1 cellular context compared by ENCODE assay signal in the genomic region with DNA sequence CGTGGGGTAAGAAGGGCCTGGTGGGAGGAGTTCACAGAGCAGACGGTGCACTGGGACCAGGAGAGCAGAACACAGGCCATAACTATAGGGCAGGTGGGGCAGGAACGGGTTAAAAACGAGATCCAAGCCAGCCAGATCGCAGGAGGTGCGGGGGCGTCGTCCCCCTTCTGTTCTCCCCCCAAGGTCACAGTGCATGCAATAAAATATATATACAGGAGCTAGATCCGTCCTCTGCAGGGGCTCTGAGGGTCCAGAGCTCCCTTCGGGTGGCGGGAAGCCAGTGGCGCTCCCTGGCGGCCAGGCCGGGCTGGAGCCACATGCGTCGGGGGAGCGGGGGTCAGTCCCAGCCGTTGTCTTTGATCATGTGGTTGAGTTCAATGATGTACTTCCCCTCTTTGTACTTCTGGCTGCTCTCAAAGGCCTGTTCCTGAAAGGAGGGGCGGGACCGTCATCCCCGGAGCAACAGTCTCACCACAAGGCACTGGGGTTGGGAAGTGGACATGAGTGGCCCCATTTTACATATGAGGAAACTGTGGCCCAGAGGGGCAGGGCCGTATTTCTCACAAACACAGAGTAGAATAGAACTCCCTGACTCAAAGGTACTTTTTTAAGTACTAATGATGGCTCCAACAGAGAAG.
TF ChIP-seq lines count a peak whose summit lies in the region.

No MANE protein-coding gene starts in this region.

TF ChIP-seq in K562, 482 proteins besides CTCF, POLR2A, EP300 and RAD21 (continued from another document and continues in another):
- TF ChIP-seq, protein P1, sequence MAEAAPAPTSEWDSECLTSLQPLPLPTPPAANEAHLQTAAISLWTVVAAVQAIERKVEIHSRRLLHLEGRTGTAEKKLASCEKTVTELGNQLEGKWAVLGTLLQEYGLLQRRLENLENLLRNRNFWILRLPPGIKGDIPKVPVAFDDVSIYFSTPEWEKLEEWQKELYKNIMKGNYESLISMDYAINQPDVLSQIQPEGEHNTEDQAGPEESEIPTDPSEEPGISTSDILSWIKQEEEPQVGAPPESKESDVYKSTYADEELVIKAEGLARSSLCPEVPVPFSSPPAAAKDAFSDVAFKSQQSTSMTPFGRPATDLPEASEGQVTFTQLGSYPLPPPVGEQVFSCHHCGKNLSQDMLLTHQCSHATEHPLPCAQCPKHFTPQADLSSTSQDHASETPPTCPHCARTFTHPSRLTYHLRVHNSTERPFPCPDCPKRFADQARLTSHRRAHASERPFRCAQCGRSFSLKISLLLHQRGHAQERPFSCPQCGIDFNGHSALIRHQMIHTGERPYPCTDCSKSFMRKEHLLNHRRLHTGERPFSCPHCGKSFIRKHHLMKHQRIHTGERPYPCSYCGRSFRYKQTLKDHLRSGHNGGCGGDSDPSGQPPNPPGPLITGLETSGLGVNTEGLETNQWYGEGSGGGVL (CRISPR knock-in tag; IDR thresholded peaks at IDR 0.05), result peak; percentile 67
- TF ChIP-seq ARID1B (IDR thresholded peaks at IDR 0.05) (0 out of 2 replicates have a peak, but pooled peaks have one; percentile 51), ADNP (tag; IDR thresholded peaks at IDR 0.05) (peak; percentile 82), XRCC4 (IDR thresholded peaks at IDR 0.05; ENCODE audit: extremely low read depth, insufficient read depth, insufficient read length) (no peak), TOE1 (IDR thresholded peaks at IDR 0.05; ENCODE audit: borderline replicate concordance) (peak; percentile 85), TOE1 (CRISPR knock-in tag; IDR thresholded peaks at IDR 0.05; ENCODE audit: borderline replicate concordance, low read depth) (no peak), NCOA2 (IDR thresholded peaks at IDR 0.05; ENCODE audit: partially characterized antibody in 2 of 2) (no peak), HNRNPL (IDR thresholded peaks at IDR 0.05; ENCODE audit: low read depth, low read length) (no peak), KHSRP (IDR thresholded peaks at IDR 0.05) (no peak), ZNF263 (CRISPR knock-in tag; IDR thresholded peaks at IDR 0.05; ENCODE audit: borderline replicate concordance) (no peak; the same call in 1 of the 2 replicates), RBM25 (IDR thresholded peaks at IDR 0.05; ENCODE audit: low read depth, low read length, severe bottlenecking) (peak; percentile 98), ZFX (CRISPR knock-in tag; IDR thresholded peaks at IDR 0.05) (0 out of 2 replicates have a peak, but pooled peaks have one; percentile 17), NELFE (IDR thresholded peaks at IDR 0.05; ENCODE audit: insufficient read depth, insufficient read length) (no peak), HNRNPLL (IDR thresholded peaks at IDR 0.05; ENCODE audit: low read depth, low read length, poor library complexity, severe bottlenecking) (no peak), ZNF696 (CRISPR knock-in tag; conservative IDR thresholded peaks at IDR 0.05) (0 out of 2 replicates have a peak, but pooled peaks have one; percentile 26), CC2D1A (IDR thresholded peaks at IDR 0.05) (peak; percentile 15; the same call in 1 of the 2 replicates), EP400 (IDR thresholded peaks at IDR 0.05) (peak; percentile 91), DPF2 (IDR thresholded peaks at IDR 0.05) (peak; percentile 57; the same call in 1 of the 2 replicates), FOXJ3 (CRISPR knock-in tag; IDR thresholded peaks at IDR 0.05) (no peak), PTBP1 (IDR thresholded peaks at IDR 0.05; ENCODE audit: low read depth, low read length) (peak; percentile 78; the same call in 1 of the 2 replicates), SNIP1 (IDR thresholded peaks at IDR 0.05; ENCODE audit: low read depth) (no peak), FIP1L1 (IDR thresholded peaks at IDR 0.05; ENCODE audit: low read depth, low read length, poor library complexity, severe bottlenecking) (no peak), HDAC6 (IDR thresholded peaks at IDR 0.05; ENCODE audit: low read depth, low read length) (no peak), ZNF311 (CRISPR knock-in tag; IDR thresholded peaks at IDR 0.05) (peak; percentile 98), GABPB1 (CRISPR knock-in tag; IDR thresholded peaks at IDR 0.05) (peak; percentile 65)
- TF ChIP-seq, protein P2, sequence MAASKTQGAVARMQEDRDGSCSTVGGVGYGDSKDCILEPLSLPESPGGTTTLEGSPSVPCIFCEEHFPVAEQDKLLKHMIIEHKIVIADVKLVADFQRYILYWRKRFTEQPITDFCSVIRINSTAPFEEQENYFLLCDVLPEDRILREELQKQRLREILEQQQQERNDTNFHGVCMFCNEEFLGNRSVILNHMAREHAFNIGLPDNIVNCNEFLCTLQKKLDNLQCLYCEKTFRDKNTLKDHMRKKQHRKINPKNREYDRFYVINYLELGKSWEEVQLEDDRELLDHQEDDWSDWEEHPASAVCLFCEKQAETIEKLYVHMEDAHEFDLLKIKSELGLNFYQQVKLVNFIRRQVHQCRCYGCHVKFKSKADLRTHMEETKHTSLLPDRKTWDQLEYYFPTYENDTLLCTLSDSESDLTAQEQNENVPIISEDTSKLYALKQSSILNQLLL (CRISPR knock-in tag; IDR thresholded peaks at IDR 0.05; ENCODE audit: borderline replicate concordance), result no peak
- TF ChIP-seq, protein P3, sequence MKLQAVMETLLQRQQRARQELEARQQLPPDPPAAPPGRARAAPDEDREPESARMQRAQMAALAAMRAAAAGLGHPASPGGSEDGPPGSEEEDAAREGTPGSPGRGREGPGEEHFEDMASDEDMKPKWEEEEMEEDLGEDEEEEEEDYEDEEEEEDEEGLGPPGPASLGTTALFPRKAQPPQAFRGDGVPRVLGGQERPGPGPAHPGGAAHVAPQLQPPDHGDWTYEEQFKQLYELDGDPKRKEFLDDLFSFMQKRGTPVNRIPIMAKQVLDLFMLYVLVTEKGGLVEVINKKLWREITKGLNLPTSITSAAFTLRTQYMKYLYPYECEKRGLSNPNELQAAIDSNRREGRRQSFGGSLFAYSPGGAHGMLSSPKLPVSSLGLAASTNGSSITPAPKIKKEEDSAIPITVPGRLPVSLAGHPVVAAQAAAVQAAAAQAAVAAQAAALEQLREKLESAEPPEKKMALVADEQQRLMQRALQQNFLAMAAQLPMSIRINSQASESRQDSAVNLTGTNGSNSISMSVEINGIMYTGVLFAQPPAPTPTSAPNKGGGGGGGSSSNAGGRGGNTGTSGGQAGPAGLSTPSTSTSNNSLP (IDR thresholded peaks at IDR 0.05; ENCODE audit: borderline replicate concordance, low read depth, low read length), result no peak
- TF ChIP-seq, protein P4, sequence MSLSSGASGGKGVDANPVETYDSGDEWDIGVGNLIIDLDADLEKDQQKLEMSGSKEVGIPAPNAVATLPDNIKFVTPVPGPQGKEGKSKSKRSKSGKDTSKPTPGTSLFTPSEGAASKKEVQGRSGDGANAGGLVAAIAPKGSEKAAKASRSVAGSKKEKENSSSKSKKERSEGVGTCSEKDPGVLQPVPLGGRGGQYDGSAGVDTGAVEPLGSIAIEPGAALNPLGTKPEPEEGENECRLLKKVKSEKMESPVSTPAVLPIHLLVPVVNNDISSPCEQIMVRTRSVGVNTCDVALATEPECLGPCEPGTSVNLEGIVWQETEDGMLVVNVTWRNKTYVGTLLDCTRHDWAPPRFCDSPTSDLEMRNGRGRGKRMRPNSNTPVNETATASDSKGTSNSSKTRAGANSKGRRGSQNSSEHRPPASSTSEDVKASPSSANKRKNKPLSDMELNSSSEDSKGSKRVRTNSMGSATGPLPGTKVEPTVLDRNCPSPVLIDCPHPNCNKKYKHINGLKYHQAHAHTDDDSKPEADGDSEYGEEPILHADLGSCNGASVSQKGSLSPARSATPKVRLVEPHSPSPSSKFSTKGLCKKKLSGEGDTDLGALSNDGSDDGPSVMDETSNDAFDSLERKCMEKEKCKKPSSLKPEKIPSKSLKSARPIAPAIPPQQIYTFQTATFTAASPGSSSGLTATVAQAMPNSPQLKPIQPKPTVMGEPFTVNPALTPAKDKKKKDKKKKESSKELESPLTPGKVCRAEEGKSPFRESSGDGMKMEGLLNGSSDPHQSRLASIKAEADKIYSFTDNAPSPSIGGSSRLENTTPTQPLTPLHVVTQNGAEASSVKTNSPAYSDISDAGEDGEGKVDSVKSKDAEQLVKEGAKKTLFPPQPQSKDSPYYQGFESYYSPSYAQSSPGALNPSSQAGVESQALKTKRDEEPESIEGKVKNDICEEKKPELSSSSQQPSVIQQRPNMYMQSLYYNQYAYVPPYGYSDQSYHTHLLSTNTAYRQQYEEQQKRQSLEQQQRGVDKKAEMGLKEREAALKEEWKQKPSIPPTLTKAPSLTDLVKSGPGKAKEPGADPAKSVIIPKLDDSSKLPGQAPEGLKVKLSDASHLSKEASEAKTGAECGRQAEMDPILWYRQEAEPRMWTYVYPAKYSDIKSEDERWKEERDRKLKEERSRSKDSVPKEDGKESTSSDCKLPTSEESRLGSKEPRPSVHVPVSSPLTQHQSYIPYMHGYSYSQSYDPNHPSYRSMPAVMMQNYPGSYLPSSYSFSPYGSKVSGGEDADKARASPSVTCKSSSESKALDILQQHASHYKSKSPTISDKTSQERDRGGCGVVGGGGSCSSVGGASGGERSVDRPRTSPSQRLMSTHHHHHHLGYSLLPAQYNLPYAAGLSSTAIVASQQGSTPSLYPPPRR (CRISPR knock-in tag; IDR thresholded peaks at IDR 0.05; ENCODE audit: borderline replicate concordance), result no peak
- TF ChIP-seq, protein P5, sequence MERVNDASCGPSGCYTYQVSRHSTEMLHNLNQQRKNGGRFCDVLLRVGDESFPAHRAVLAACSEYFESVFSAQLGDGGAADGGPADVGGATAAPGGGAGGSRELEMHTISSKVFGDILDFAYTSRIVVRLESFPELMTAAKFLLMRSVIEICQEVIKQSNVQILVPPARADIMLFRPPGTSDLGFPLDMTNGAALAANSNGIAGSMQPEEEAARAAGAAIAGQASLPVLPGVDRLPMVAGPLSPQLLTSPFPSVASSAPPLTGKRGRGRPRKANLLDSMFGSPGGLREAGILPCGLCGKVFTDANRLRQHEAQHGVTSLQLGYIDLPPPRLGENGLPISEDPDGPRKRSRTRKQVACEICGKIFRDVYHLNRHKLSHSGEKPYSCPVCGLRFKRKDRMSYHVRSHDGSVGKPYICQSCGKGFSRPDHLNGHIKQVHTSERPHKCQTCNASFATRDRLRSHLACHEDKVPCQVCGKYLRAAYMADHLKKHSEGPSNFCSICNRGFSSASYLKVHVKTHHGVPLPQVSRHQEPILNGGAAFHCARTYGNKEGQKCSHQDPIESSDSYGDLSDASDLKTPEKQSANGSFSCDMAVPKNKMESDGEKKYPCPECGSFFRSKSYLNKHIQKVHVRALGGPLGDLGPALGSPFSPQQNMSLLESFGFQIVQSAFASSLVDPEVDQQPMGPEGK (CRISPR knock-in tag; IDR thresholded peaks at IDR 0.05; ENCODE audit: borderline replicate concordance), result peak; percentile 76; the same call in 1 of the 2 replicates
- TF ChIP-seq, protein P6, sequence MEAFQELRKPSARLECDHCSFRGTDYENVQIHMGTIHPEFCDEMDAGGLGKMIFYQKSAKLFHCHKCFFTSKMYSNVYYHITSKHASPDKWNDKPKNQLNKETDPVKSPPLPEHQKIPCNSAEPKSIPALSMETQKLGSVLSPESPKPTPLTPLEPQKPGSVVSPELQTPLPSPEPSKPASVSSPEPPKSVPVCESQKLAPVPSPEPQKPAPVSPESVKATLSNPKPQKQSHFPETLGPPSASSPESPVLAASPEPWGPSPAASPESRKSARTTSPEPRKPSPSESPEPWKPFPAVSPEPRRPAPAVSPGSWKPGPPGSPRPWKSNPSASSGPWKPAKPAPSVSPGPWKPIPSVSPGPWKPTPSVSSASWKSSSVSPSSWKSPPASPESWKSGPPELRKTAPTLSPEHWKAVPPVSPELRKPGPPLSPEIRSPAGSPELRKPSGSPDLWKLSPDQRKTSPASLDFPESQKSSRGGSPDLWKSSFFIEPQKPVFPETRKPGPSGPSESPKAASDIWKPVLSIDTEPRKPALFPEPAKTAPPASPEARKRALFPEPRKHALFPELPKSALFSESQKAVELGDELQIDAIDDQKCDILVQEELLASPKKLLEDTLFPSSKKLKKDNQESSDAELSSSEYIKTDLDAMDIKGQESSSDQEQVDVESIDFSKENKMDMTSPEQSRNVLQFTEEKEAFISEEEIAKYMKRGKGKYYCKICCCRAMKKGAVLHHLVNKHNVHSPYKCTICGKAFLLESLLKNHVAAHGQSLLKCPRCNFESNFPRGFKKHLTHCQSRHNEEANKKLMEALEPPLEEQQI (IDR thresholded peaks at IDR 0.05), result 0 out of 2 replicates have a peak, but pooled peaks have one; percentile 43
- TF ChIP-seq, protein P7, sequence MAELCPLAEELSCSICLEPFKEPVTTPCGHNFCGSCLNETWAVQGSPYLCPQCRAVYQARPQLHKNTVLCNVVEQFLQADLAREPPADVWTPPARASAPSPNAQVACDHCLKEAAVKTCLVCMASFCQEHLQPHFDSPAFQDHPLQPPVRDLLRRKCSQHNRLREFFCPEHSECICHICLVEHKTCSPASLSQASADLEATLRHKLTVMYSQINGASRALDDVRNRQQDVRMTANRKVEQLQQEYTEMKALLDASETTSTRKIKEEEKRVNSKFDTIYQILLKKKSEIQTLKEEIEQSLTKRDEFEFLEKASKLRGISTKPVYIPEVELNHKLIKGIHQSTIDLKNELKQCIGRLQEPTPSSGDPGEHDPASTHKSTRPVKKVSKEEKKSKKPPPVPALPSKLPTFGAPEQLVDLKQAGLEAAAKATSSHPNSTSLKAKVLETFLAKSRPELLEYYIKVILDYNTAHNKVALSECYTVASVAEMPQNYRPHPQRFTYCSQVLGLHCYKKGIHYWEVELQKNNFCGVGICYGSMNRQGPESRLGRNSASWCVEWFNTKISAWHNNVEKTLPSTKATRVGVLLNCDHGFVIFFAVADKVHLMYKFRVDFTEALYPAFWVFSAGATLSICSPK (IDR thresholded peaks at IDR 0.05; ENCODE audit: borderline replicate concordance), result no peak
- TF ChIP-seq, protein P8, sequence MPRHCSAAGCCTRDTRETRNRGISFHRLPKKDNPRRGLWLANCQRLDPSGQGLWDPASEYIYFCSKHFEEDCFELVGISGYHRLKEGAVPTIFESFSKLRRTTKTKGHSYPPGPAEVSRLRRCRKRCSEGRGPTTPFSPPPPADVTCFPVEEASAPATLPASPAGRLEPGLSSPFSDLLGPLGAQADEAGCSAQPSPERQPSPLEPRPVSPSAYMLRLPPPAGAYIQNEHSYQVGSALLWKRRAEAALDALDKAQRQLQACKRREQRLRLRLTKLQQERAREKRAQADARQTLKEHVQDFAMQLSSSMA (CRISPR knock-in tag; IDR thresholded peaks at IDR 0.05), result 0 out of 2 replicates have a peak, but pooled peaks have one; percentile 78
- TF ChIP-seq, protein P9, sequence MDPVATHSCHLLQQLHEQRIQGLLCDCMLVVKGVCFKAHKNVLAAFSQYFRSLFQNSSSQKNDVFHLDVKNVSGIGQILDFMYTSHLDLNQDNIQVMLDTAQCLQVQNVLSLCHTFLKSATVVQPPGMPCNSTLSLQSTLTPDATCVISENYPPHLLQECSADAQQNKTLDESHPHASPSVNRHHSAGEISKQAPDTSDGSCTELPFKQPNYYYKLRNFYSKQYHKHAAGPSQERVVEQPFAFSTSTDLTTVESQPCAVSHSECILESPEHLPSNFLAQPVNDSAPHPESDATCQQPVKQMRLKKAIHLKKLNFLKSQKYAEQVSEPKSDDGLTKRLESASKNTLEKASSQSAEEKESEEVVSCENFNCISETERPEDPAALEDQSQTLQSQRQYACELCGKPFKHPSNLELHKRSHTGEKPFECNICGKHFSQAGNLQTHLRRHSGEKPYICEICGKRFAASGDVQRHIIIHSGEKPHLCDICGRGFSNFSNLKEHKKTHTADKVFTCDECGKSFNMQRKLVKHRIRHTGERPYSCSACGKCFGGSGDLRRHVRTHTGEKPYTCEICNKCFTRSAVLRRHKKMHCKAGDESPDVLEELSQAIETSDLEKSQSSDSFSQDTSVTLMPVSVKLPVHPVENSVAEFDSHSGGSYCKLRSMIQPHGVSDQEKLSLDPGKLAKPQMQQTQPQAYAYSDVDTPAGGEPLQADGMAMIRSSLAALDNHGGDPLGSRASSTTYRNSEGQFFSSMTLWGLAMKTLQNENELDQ (CRISPR knock-in tag; IDR thresholded peaks at IDR 0.05; ENCODE audit: borderline replicate concordance), result no peak
